10 cellular contexts compared by ENCODE assay signal in genomic region chr2:113233593-113234550, GRCh38. TPM values are rescaled to one million over a fixed set of nuclear protein-coding genes. Genes with fewer than 3 reads are reported as not detected.
DNase-seq lines count a peak whose midpoint lies in the region; FAIRE-seq and TF ChIP-seq lines count a peak whose summit lies in the region.
"Had no signal": no experiment of that assay in that cellular context is flagged by ENCODE, and none has a peak within 500 bp of the region (broad histone marks: within the 10 kb centered on the region; RNA-seq: fewer than 3 reads in every experiment).

No MANE protein-coding gene starts in this region.

- DNase-seq in NCI-H510A treated with DMSO at 0.1 percent for 48 hours (lab: John Stamatoyannopoulos, UW) (peak; percentile 2), NCI-H510A (lab: John Stamatoyannopoulos, UW) (no peak), MG63 (peak; percentile 90), bronchial epithelial cell (ENCODE audit: low read depth) (peak; percentile 45), NCI-H2107 (lab: John Stamatoyannopoulos, UW) (no peak), putamen (ENCODE audit: low spot score) (no peak)
- no peak for DNase-seq in CD8-positive, alpha-beta memory T cell
- DNase-seq: T1000 had no signal

- H3K36me3 ChIP-seq in MG63 (peaks cover 22% of the 10 kb centered on the region), bronchial epithelial cell (ENCODE audit: control insufficient read depth, insufficient read depth, low read length) (no peaks in the 10 kb centered on the region), parathyroid adenoma (ENCODE audit: control insufficient read depth, insufficient read depth, low read length) (no peaks in the 10 kb centered on the region)
- H3K36me3 ChIP-seq in CD8-positive, alpha-beta memory T cell (ENCODE audit: insufficient read depth, low read length) = no peaks in the 10 kb centered on the region

- H3K4me3 ChIP-seq in MG63 = no peak overlapping the region
- H3K4me3 ChIP-seq in bronchial epithelial cell (ENCODE audit: low read depth, low read length) = no peak overlapping the region
- H3K4me3 ChIP-seq in parathyroid adenoma (ENCODE audit: low read depth, low read length) = no peak overlapping the region
- no peak overlapping the region for H3K4me3 ChIP-seq in CD8-positive, alpha-beta memory T cell (ENCODE audit: low read length)

- H3K27me3 Mint-ChIP-seq in CD8-positive, alpha-beta memory T cell = no peaks in the 10 kb centered on the region

- no peaks in the 10 kb centered on the region for H3K4me1 ChIP-seq in parathyroid adenoma
- no peaks in the 10 kb centered on the region for H3K4me1 ChIP-seq in CD8-positive, alpha-beta memory T cell (ENCODE audit: insufficient read depth, low read length)

- no peaks in the 10 kb centered on the region for H3K9me3 ChIP-seq in MG63
- H3K9me3 ChIP-seq in parathyroid adenoma (ENCODE audit: control insufficient read depth, low read length) = no peaks in the 10 kb centered on the region
- no peaks in the 10 kb centered on the region for H3K9me3 ChIP-seq in CD8-positive, alpha-beta memory T cell (ENCODE audit: low read length)

- no peaks in the 10 kb centered on the region for H3K79me2 ChIP-seq in parathyroid adenoma

- POLR2A ChIA-PET in CD8-positive, alpha-beta memory T cell (lab: Charles Lee) = no interaction called here

- H3K27me3 ChIP-seq in MG63 (no peaks in the 10 kb centered on the region), bronchial epithelial cell (ENCODE audit: control insufficient read depth, insufficient read depth, low read length) (no peaks in the 10 kb centered on the region), parathyroid adenoma (ENCODE audit: control insufficient read depth, insufficient read depth, low read length) (no peaks in the 10 kb centered on the region)
- H3K27me3 ChIP-seq in CD8-positive, alpha-beta memory T cell (ENCODE audit: insufficient read depth, low read length, poor library complexity, severe bottlenecking) = no peaks in the 10 kb centered on the region

- H3K9ac ChIP-seq in parathyroid adenoma = no peak overlapping the region

- peak overlapping the region in 1 of 8 donors; percentile 4 for H3K27ac Mint-ChIP-seq in CD8-positive, alpha-beta memory T cell

- H2AFZ ChIP-seq in parathyroid adenoma = no peak overlapping the region

- TF ChIP-seq CTCF in bronchial epithelial cell (IDR thresholded peaks at IDR 0.05; ENCODE audit: insufficient read depth, low read length, severe bottlenecking) (peak; percentile 40), parathyroid adenoma (IDR thresholded peaks at IDR 0.05) (peak; percentile 16)

- H3K4me3 Mint-ChIP-seq in CD8-positive, alpha-beta memory T cell = peak overlapping the region in 1 of 7 donors; percentile 9

- CTCF ChIA-PET in CD8-positive, alpha-beta memory T cell (lab: Charles Lee) = interaction anchor here (1.6 to 12.0 kb wide), 4 partner anchors 14 to 96 kb away, joined by 4 to 90 read pairs (median 15); no protein-coding TSS in a partner anchor

- H3K36me3 Mint-ChIP-seq in CD8-positive, alpha-beta memory T cell = peaks cover 0 to 27% (median 0%) of the 10 kb centered on the region in 3 donors

- no peak for FAIRE-seq in bronchial epithelial cell (lab: Jason Lieb, UNC)
- FAIRE-seq: colon had no signal

- H3K9me3 Mint-ChIP-seq in CD8-positive, alpha-beta memory T cell = no peaks in the 10 kb centered on the region

- H3K4me2 ChIP-seq in parathyroid adenoma (ENCODE audit: low read length) = no peak overlapping the region

- peaks cover 0 to 36% (median 14%) of the 10 kb centered on the region in 3 donors for H3K4me1 Mint-ChIP-seq in CD8-positive, alpha-beta memory T cell

- H3K27ac ChIP-seq in parathyroid adenoma = no peak overlapping the region
- no peak overlapping the region for H3K27ac ChIP-seq in CD8-positive, alpha-beta memory T cell (ENCODE audit: low read depth, low read length)

RNA-seq across cellular contexts. Expression of gene PAX8, which starts 44.8 kb away (rescaled TPM):
- 0.46 and 0.69 TPM in 2 replicates for total RNA-seq in MG63 (2014; rRNA removed; shearing (Covaris generic); ENCODE audit: low replicate concordance)
- total RNA-seq in bronchial epithelial cell = 3.5 TPM in 1 of 2 replicates, not detected in the other
- 1 to 10 TPM; 2.3 TPM for total RNA-seq in CD8-positive, alpha-beta memory T cell
- polyA plus RNA-seq in CD8-positive, alpha-beta memory T cell = 0.97 TPM

Comparison
In these comparisons a context has a peak if more than half of its experiments do, and no peak if none do; other contexts are left out.
1. DNase-seq: peak in NCI-H510A treated with DMSO at 0.1 percent for 48 hours (single experiment), MG63 (single experiment) and bronchial epithelial cell (single experiment); none in NCI-H510A (single experiment), NCI-H2107 (single experiment), putamen (single experiment) and CD8-positive, alpha-beta memory T cell (0 of 5).